Comparison of ENCODE assay signal across 9 cellular contexts in genomic region chr10:43846187-43846680, GRCh38.
DNase-seq lines count a peak whose midpoint lies in the region; ATAC-seq and TF ChIP-seq lines count a peak whose summit lies in the region.
"Had no signal": no experiment of that assay in that cellular context is flagged by ENCODE, and none has a peak within 500 bp of the region (broad histone marks: within the 10 kb centered on the region; RNA-seq: fewer than 3 reads in every experiment).

No MANE protein-coding gene starts in this region.

- peak overlapping the region; percentile 47 for H3K27ac Mint-ChIP-seq in activated T-cell treated with anti-CD3 and anti-CD28 coated beads, Interleukin-2, amount 50 U/mL, for 72 hours

- H3K4me3 Mint-ChIP-seq in activated T-cell treated with anti-CD3 and anti-CD28 coated beads, Interleukin-2, amount 50 U/mL, for 72 hours = peak overlapping the region; percentile 60 to 72

- H3K27me3 Mint-ChIP-seq in activated T-cell treated with anti-CD3 and anti-CD28 coated beads, Interleukin-2, amount 50 U/mL, for 72 hours (ENCODE audit: low read depth) = no peaks in the 10 kb centered on the region

- DNase-seq in DMS153 treated with DMSO at 0.1 percent for 48 hours (lab: John Stamatoyannopoulos, UW; ENCODE audit: unreplicated experiment) (peak; percentile 5), DMS153 (lab: John Stamatoyannopoulos, UW) (no peak), right cardiac atrium (peak; percentile 66 to 83 (median 83)), stomach (no peak), NCI-H82 (lab: John Stamatoyannopoulos, UW) (no peak), NCI-H1417 (lab: John Stamatoyannopoulos, UW) (no peak)
- peak; percentile 19 to 24 for DNase-seq in activated T-cell treated with anti-CD3 and anti-CD28 coated beads, Interleukin-2, amount 50 U/mL, for 72 hours

- H3K27me3 ChIP-seq in right cardiac atrium (ENCODE audit: control insufficient read depth, insufficient read depth) = no peaks in the 10 kb centered on the region
- H3K27me3 ChIP-seq in stomach = no peaks in the 10 kb centered on the region

- H3K4me3 ChIP-seq in right cardiac atrium (ENCODE audit: low read length) (no peak overlapping the region), stomach (no peak overlapping the region)

- no peaks in the 10 kb centered on the region for H3K36me3 ChIP-seq in stomach

- H3K27ac ChIP-seq in right cardiac atrium (ENCODE audit: low read length) (peak overlapping the region; percentile 94), stomach (peak overlapping the region in 3 of 5 donors; percentile 17 to 32 (median 26))
- H3K27ac ChIP-seq: 22Rv1 had no signal

- no peak for TF ChIP-seq POLR2A in stomach (IDR thresholded peaks at IDR 0.05)

- TF ChIP-seq EP300 in stomach (IDR thresholded peaks at IDR 0.05) = no peak

- WGBS in right cardiac atrium = 25% methylated on average over 11 of the region's 11 CpGs
- 52 to 85% (median 76%) methylated on average over 8 to 11 of the region's 11 CpGs for WGBS in stomach, 5 donors

- intact Hi-C loops in right cardiac atrium (cut with DNase I) (no loop called here), stomach (cut with DNase I; ENCODE audit: low total_unique reads) (no loop called here)

- ATAC-seq in activated T-cell treated with anti-CD3 and anti-CD28 coated beads, Interleukin-2, amount 50 U/mL, for 72 hours (replicated peaks in 1 of 2) = peak; percentile 43 to 57
- ATAC-seq in right cardiac atrium (peak; percentile 71 to 88), GM21381 (IDR thresholded peaks at IDR 0.05; ENCODE audit: unreplicated experiment) (no peak)

- no peaks in the 10 kb centered on the region for H3K9me3 Mint-ChIP-seq in activated T-cell treated with anti-CD3 and anti-CD28 coated beads, Interleukin-2, amount 50 U/mL, for 72 hours

- H3K9me3 ChIP-seq in right cardiac atrium (ENCODE audit: control insufficient read depth, low read length) (no peaks in the 10 kb centered on the region), stomach (no peaks in the 10 kb centered on the region)

- H3K4me1 ChIP-seq in right cardiac atrium (ENCODE audit: control insufficient read depth, insufficient read depth, low read length) (peaks cover 8% of the 10 kb centered on the region), stomach (peaks cover 0 to 13% (median 5%) of the 10 kb centered on the region in 4 donors)

- no peaks in the 10 kb centered on the region for H3K36me3 Mint-ChIP-seq in activated T-cell treated with anti-CD3 and anti-CD28 coated beads, Interleukin-2, amount 50 U/mL, for 72 hours (ENCODE audit: insufficient read depth in 2 of 2)

- TF ChIP-seq CTCF in stomach (IDR thresholded peaks at IDR 0.05) = no peak

- peaks cover 11% of the 10 kb centered on the region for H3K4me1 Mint-ChIP-seq in activated T-cell treated with anti-CD3 and anti-CD28 coated beads, Interleukin-2, amount 50 U/mL, for 72 hours (ENCODE audit: low read depth)

Comparison
In these comparisons a context has a peak if more than half of its experiments do, and no peak if none do; other contexts are left out.
1. DNase-seq: peak in DMS153 treated with DMSO at 0.1 percent for 48 hours (single experiment), activated T-cell treated with anti-CD3 and anti-CD28 coated beads, Interleukin-2, amount 50 U/mL, for 72 hours (2 of 2) and right cardiac atrium (3 of 3); none in DMS153 (single experiment), stomach (single experiment), NCI-H82 (single experiment) and NCI-H1417 (0 of 3).